Comparison of ENCODE assay signal across 6 cellular contexts in the genomic region with DNA sequence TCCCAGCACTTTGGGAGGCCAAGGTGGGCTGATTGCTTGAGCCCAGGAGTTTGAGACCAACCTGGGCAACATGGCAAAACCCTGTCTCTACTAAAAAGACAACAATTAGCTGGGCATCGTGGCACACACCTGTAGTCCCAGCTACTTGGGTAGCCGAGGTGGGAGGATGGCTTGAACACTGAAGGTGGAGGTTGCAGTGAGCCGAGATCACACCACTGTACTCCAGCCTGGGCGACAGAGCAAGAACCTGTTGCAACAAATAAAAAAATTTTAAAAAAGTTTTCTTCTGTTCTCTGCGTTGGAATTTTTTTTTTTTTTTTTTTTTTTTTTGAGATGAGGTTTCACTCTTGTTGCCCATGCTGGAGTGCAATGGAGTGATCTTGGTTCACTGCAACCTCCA. TPM values are rescaled to one million over a fixed set of nuclear protein-coding genes. Genes with fewer than 3 reads are reported as not detected.
DNase-seq lines count a peak whose midpoint lies in the region; TF ChIP-seq lines count a peak whose summit lies in the region.
"Not testable (repeated sequence)": the region's sequence is repeated elsewhere in the genome, so short reads cannot be mapped to it uniquely, and the experiment has no call there.

No MANE protein-coding gene starts in this region.

- peaks cover 75 to 99% (median 89%) of the 10 kb centered on the region in 11 experiments for H4K20me1 ChIP-seq in BLaER1 treated with 17β-estradiol and CSF1 and Interleukin-3, amounts not matched to agents 10 nM and 100 nM
- H4K20me1 ChIP-seq in OCI-LY1 (ENCODE audit: insufficient read depth, low read length); SU-DHL-6 (ENCODE audit: low read depth, low read length): not testable (repeated sequence)

- H3K9me3 ChIP-seq in BLaER1 treated with 17β-estradiol and CSF1 and Interleukin-3, amounts not matched to agents 10 nM and 100 nM (replicated peaks in 1 of 11) = peaks cover 2 to 21% (median 14%) of the 10 kb centered on the region in 11 experiments
- H3K9me3 ChIP-seq in HEK293 (ENCODE audit: control insufficient read depth, insufficient read depth, low read depth, low read length); OCI-LY1 (ENCODE audit: low read length); SU-DHL-6 (ENCODE audit: insufficient read depth, low read length); thymus (ENCODE audit: control insufficient read depth): not testable (repeated sequence)

- intact Hi-C loops in posterior vena cava (cut with DNase I) = not testable (repeated sequence)

- H3K36me3 ChIP-seq in BLaER1 treated with 17β-estradiol and CSF1 and Interleukin-3, amounts not matched to agents 10 nM and 100 nM = peaks cover under 1 to 30% (median 17%) of the 10 kb centered on the region in 11 experiments; a peak in 21 of 22 replicates
- H3K36me3 ChIP-seq in HEK293 (ENCODE audit: control insufficient read depth in 2 of 2, insufficient read depth in 1 of 2, low read length in 2 of 2); SU-DHL-6 (ENCODE audit: low read length); thymus (ENCODE audit: control insufficient read depth, insufficient read depth): not testable (repeated sequence)
- peaks cover 28% of the 10 kb centered on the region for H3K36me3 ChIP-seq in OCI-LY1 (ENCODE audit: insufficient read depth, low read length)

- H3F3A ChIP-seq in OCI-LY1 (ENCODE audit: insufficient read depth, low read length) (peaks cover 14% of the 10 kb centered on the region), SU-DHL-6 (ENCODE audit: insufficient read depth) (peaks cover 90% of the 10 kb centered on the region)

- peak overlapping the region in 9 of 11 experiments; percentile 90 to 100 (median 97); a peak in 18 of 22 replicates for H3K4me2 ChIP-seq in BLaER1 treated with 17β-estradiol and CSF1 and Interleukin-3, amounts not matched to agents 10 nM and 100 nM
- H3K4me2 ChIP-seq in OCI-LY1 (ENCODE audit: low read length) = peak overlapping the region; percentile 83; the same call in 1 of the 2 replicates
- H3K4me2 ChIP-seq in SU-DHL-6 (ENCODE audit: low read depth, low read length, poor library complexity, severe bottlenecking) = peak overlapping the region; percentile 90

- not testable (repeated sequence) for TF ChIP-seq CTCF in HEK293 (tag by site-specific recombination; IDR thresholded peaks at IDR 0.05); OCI-LY1 (IDR thresholded peaks at IDR 0.05; ENCODE audit: low read length); SU-DHL-6 (IDR thresholded peaks at IDR 0.05; ENCODE audit: insufficient read depth, low read length, poor library complexity, severe bottlenecking)

- not testable (repeated sequence) for H3K27me3 ChIP-seq in BLaER1 treated with 17β-estradiol and CSF1 and Interleukin-3, amounts not matched to agents 10 nM and 100 nM; OCI-LY1 (ENCODE audit: insufficient read depth, low read length); SU-DHL-6 (ENCODE audit: low read length); thymus (ENCODE audit: control insufficient read depth, insufficient read depth)

- H3K27ac ChIP-seq in BLaER1 treated with 17β-estradiol and CSF1 and Interleukin-3, amounts not matched to agents 10 nM and 100 nM; HEK293 (ENCODE audit: extremely low read depth, low read depth, low read length): not testable (repeated sequence)
- H3K27ac ChIP-seq in OCI-LY1 (ENCODE audit: low read depth, low read length, poor library complexity, severe bottlenecking) = peak overlapping the region; percentile 96
- peak overlapping the region; percentile 97 for H3K27ac ChIP-seq in SU-DHL-6 (ENCODE audit: low read depth, low read length)
- H3K27ac ChIP-seq in thymus (ENCODE audit: low read depth) = peak overlapping the region; percentile 31

- not testable (repeated sequence) for H3K4me3 ChIP-seq in BLaER1 treated with 17β-estradiol and CSF1 and Interleukin-3, amounts not matched to agents 10 nM and 100 nM; HEK293 (ENCODE audit: low read depth, low read length); OCI-LY1 (ENCODE audit: low read depth, low read length, poor library complexity, severe bottlenecking); SU-DHL-6 (ENCODE audit: insufficient read depth, low read length, poor library complexity, severe bottlenecking); thymus (ENCODE audit: low read length)

- H3K9ac ChIP-seq in BLaER1 treated with 17β-estradiol and CSF1 and Interleukin-3, amounts not matched to agents 10 nM and 100 nM; OCI-LY1 (ENCODE audit: low read length): not testable (repeated sequence)
- peak overlapping the region; percentile 77 for H3K9ac ChIP-seq in SU-DHL-6 (ENCODE audit: low read length)

- H3K79me2 ChIP-seq in OCI-LY1 (ENCODE audit: insufficient read depth, low read length) (peaks cover 80% of the 10 kb centered on the region), SU-DHL-6 (ENCODE audit: insufficient read depth, low read length) (peaks cover 93% of the 10 kb centered on the region)

- WGBS in thymus = 97% methylated on average over 5 of the region's 5 CpGs

- POLR2A ChIA-PET in HEK293 (lab: Yijun Ruan, JAX) = not testable (repeated sequence)

- peak; percentile 42 for DNase-seq in posterior vena cava (ENCODE audit: low spot score)

- not testable (repeated sequence) for H2AFZ ChIP-seq in OCI-LY1 (ENCODE audit: low read length); SU-DHL-6 (ENCODE audit: low read depth, low read length, severe bottlenecking)

- H3K9me2 ChIP-seq in OCI-LY1 (ENCODE audit: low read depth, low read length); SU-DHL-6 (replicated peaks; ENCODE audit: insufficient read depth, low read length): not testable (repeated sequence)

- H3K4me1 ChIP-seq in BLaER1 treated with 17β-estradiol and CSF1 and Interleukin-3, amounts not matched to agents 10 nM and 100 nM = peaks cover 46 to 78% (median 55%) of the 10 kb centered on the region in 10 experiments
- H3K4me1 ChIP-seq in HEK293 (ENCODE audit: control insufficient read depth, insufficient read depth, low read length) = not testable (repeated sequence)
- H3K4me1 ChIP-seq in OCI-LY1 (ENCODE audit: insufficient read depth, low read length, severe bottlenecking) (peaks cover 57% of the 10 kb centered on the region), thymus (ENCODE audit: control insufficient read depth, insufficient read depth, low read length) (peaks cover 27% of the 10 kb centered on the region)

- CTCF ChIA-PET in HEK293 (lab: Yijun Ruan, JAX) = interaction anchor here (0.6 to 0.7 kb wide), 2 partner anchors 58 to 311 kb away, joined by 3 read pairs; no protein-coding TSS in a partner anchor

TF ChIP-seq in HEK293, 187 proteins besides CTCF, POLR2A, EP300 and RAD21:
- TF ChIP-seq SCRT1 (tag by site-specific recombination; IDR thresholded peaks at IDR 0.05; ENCODE audit: borderline replicate concordance) = peak; percentile 80; the same call in 1 of the 2 replicates
- peak; percentile 57 for TF ChIP-seq SCRT2 (tag by site-specific recombination; IDR thresholded peaks at IDR 0.05)

RNA-seq across cellular contexts. Expression of a gene that starts 34.9 kb away (rescaled TPM):
- total RNA-seq in posterior vena cava = 100 to 1,000 TPM in 1 of 2 donors, 10 to 100 TPM in 1; 87.6 to 120 TPM
- polyA plus RNA-seq in thymus = 27.8 TPM
